In the genomic region with DNA sequence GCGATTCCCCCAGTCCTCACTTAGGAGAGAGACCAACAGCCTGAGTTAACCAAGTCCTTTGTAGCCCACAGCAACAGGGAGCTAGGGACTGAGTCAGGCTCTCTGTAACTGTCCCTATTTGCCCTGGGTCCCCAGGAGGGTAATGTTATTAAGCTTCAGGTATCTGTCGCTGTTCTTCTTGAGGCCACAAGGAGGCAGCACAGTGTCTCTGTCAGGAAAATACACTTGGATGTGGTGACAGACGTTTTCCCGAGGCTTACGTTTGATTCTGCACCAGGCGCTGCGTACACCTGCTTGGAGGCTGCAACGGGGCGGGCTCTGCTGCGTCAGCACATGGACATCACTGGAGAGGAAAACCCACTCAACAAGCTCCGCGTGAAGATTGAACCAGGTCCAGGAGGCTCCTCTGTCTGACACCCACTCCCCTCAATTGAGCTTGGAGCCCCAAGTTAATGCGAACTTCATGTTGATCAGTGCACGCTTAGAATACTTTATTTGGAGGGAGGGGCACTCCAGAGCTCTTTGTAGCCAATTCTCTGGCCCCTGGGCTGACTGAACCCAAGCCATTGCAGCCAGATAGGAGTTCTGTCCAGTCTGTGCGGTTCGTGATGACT, we compare ENCODE assay signal across 2 cellular contexts.
A peak's percentile ranks its signal among the peaks of the same experiment; 100 is the strongest.
TF ChIP-seq lines count a peak whose summit lies in the region.

No MANE protein-coding gene starts in this region.

TF ChIP-seq in Ishikawa, 13 proteins besides CTCF, POLR2A, EP300 and RAD21:
- no peak for TF ChIP-seq CEBPB (IDR thresholded peaks at IDR 0.05)
- TF ChIP-seq TEAD4 (IDR thresholded peaks at IDR 0.05), result no peak
- TF ChIP-seq EGR1 (IDR thresholded peaks at IDR 0.05), result no peak
- TF ChIP-seq CREB1 (IDR thresholded peaks at IDR 0.05; ENCODE audit: low read depth), result no peak
- no peak for TF ChIP-seq ZBTB7A (IDR thresholded peaks at IDR 0.05; ENCODE audit: low read depth)
- no peak for TF ChIP-seq TAF1 (IDR thresholded peaks at IDR 0.05; ENCODE audit: low read depth)
- no peak for TF ChIP-seq YY1 (IDR thresholded peaks at IDR 0.05; ENCODE audit: low read depth)
- TF ChIP-seq, protein P1, sequence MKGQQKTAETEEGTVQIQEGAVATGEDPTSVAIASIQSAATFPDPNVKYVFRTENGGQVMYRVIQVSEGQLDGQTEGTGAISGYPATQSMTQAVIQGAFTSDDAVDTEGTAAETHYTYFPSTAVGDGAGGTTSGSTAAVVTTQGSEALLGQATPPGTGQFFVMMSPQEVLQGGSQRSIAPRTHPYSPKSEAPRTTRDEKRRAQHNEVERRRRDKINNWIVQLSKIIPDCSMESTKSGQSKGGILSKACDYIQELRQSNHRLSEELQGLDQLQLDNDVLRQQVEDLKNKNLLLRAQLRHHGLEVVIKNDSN (IDR thresholded peaks at IDR 0.05), result no peak
- no peak for TF ChIP-seq FOXM1 (IDR thresholded peaks at IDR 0.05; ENCODE audit: borderline replicate concordance, low read depth)
- no peak for TF ChIP-seq NFIC (IDR thresholded peaks at IDR 0.05)
- TF ChIP-seq, protein P2, sequence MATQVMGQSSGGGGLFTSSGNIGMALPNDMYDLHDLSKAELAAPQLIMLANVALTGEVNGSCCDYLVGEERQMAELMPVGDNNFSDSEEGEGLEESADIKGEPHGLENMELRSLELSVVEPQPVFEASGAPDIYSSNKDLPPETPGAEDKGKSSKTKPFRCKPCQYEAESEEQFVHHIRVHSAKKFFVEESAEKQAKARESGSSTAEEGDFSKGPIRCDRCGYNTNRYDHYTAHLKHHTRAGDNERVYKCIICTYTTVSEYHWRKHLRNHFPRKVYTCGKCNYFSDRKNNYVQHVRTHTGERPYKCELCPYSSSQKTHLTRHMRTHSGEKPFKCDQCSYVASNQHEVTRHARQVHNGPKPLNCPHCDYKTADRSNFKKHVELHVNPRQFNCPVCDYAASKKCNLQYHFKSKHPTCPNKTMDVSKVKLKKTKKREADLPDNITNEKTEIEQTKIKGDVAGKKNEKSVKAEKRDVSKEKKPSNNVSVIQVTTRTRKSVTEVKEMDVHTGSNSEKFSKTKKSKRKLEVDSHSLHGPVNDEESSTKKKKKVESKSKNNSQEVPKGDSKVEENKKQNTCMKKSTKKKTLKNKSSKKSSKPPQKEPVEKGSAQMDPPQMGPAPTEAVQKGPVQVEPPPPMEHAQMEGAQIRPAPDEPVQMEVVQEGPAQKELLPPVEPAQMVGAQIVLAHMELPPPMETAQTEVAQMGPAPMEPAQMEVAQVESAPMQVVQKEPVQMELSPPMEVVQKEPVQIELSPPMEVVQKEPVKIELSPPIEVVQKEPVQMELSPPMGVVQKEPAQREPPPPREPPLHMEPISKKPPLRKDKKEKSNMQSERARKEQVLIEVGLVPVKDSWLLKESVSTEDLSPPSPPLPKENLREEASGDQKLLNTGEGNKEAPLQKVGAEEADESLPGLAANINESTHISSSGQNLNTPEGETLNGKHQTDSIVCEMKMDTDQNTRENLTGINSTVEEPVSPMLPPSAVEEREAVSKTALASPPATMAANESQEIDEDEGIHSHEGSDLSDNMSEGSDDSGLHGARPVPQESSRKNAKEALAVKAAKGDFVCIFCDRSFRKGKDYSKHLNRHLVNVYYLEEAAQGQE (IDR thresholded peaks at IDR 0.05; ENCODE audit: low read depth), result no peak
- no peak for TF ChIP-seq TCF12 (IDR thresholded peaks at IDR 0.05; ENCODE audit: low read depth)

TF ChIP-seq in K562, 482 proteins besides CTCF, POLR2A, EP300 and RAD21 (continues in another document):
- TF ChIP-seq HDGF (IDR thresholded peaks at IDR 0.05) (no peak), KDM5B (IDR thresholded peaks at IDR 0.05; ENCODE audit: insufficient replicate concordance, low read depth, low read length) (no peak), NR3C1 (CRISPR knock-in tag; IDR thresholded peaks at IDR 0.05) (no peak), BCOR (IDR thresholded peaks at IDR 0.05) (no peak), ARID2 (IDR thresholded peaks at IDR 0.05) (peak; percentile 23; the same call in 1 of the 2 replicates), SMARCC2 (IDR thresholded peaks at IDR 0.05; ENCODE audit: low read depth) (no peak), RAD51 (IDR thresholded peaks at IDR 0.05; ENCODE audit: borderline replicate concordance, low read depth) (no peak), GATAD2A (IDR thresholded peaks at IDR 0.05) (no peak), CBX8 (IDR thresholded peaks at IDR 0.05; ENCODE audit: borderline replicate concordance, extremely low read depth, low read depth, low read length, poor library complexity, severe bottlenecking) (no peak), JUND (IDR thresholded peaks at IDR 0.05; ENCODE audit: borderline replicate concordance, low read depth, low read length) (peak; percentile 39; the same call in 1 of the 2 replicates), JUND (tag; IDR thresholded peaks at IDR 0.05; ENCODE audit: borderline replicate concordance, low read depth, low read length) (no peak; the same call in 2 of the 3 replicates), BCL6 (CRISPR knock-in tag; IDR thresholded peaks at IDR 0.05) (no peak), SMAD3 (CRISPR knock-in tag; conservative IDR thresholded peaks at IDR 0.05) (no peak), MAFG (tag; conservative IDR thresholded peaks at IDR 0.05) (no peak), MYNN (IDR thresholded peaks at IDR 0.05) (peak; percentile 66; the same call in 1 of the 2 replicates), MYNN (CRISPR knock-in tag; IDR thresholded peaks at IDR 0.05) (no peak), BMI1 (IDR thresholded peaks at IDR 0.05; ENCODE audit: low read length) (no peak)
- TF ChIP-seq, protein P3, sequence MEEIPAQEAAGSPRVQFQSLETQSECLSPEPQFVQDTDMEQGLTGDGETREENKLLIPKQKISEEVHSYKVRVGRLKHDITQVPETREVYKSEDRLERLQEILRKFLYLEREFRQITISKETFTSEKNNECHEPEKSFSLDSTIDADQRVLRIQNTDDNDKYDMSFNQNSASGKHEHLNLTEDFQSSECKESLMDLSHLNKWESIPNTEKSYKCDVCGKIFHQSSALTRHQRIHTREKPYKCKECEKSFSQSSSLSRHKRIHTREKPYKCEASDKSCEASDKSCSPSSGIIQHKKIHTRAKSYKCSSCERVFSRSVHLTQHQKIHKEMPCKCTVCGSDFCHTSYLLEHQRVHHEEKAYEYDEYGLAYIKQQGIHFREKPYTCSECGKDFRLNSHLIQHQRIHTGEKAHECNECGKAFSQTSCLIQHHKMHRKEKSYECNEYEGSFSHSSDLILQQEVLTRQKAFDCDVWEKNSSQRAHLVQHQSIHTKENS (CRISPR knock-in tag; IDR thresholded peaks at IDR 0.05), result no peak
- TF ChIP-seq, protein P4, sequence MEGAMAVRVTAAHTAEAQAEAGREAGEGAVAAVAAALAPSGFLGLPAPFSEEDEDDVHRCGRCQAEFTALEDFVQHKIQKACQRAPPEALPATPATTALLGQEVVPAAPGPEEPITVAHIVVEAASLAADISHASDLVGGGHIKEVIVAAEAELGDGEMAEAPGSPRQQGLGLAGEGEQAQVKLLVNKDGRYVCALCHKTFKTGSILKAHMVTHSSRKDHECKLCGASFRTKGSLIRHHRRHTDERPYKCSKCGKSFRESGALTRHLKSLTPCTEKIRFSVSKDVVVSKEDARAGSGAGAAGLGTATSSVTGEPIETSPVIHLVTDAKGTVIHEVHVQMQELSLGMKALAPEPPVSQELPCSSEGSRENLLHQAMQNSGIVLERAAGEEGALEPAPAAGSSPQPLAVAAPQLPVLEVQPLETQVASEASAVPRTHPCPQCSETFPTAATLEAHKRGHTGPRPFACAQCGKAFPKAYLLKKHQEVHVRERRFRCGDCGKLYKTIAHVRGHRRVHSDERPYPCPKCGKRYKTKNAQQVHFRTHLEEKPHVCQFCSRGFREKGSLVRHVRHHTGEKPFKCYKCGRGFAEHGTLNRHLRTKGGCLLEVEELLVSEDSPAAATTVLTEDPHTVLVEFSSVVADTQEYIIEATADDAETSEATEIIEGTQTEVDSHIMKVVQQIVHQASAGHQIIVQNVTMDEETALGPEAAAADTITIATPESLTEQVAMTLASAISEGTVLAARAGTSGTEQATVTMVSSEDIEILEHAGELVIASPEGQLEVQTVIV (CRISPR knock-in tag; IDR thresholded peaks at IDR 0.05; ENCODE audit: borderline replicate concordance), result no peak
- TF ChIP-seq, protein P5, sequence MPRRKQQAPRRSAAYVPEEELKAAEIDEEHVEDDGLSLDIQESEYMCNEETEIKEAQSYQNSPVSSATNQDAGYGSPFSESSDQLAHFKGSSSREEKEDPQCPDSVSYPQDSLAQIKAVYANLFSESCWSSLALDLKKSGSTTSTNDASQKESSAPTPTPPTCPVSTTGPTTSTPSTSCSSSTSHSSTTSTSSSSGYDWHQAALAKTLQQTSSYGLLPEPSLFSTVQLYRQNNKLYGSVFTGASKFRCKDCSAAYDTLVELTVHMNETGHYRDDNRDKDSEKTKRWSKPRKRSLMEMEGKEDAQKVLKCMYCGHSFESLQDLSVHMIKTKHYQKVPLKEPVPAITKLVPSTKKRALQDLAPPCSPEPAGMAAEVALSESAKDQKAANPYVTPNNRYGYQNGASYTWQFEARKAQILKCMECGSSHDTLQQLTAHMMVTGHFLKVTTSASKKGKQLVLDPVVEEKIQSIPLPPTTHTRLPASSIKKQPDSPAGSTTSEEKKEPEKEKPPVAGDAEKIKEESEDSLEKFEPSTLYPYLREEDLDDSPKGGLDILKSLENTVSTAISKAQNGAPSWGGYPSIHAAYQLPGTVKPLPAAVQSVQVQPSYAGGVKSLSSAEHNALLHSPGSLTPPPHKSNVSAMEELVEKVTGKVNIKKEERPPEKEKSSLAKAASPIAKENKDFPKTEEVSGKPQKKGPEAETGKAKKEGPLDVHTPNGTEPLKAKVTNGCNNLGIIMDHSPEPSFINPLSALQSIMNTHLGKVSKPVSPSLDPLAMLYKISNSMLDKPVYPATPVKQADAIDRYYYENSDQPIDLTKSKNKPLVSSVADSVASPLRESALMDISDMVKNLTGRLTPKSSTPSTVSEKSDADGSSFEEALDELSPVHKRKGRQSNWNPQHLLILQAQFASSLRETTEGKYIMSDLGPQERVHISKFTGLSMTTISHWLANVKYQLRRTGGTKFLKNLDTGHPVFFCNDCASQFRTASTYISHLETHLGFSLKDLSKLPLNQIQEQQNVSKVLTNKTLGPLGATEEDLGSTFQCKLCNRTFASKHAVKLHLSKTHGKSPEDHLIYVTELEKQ (CRISPR knock-in tag; IDR thresholded peaks at IDR 0.05), result no peak
- TF ChIP-seq, protein P6, sequence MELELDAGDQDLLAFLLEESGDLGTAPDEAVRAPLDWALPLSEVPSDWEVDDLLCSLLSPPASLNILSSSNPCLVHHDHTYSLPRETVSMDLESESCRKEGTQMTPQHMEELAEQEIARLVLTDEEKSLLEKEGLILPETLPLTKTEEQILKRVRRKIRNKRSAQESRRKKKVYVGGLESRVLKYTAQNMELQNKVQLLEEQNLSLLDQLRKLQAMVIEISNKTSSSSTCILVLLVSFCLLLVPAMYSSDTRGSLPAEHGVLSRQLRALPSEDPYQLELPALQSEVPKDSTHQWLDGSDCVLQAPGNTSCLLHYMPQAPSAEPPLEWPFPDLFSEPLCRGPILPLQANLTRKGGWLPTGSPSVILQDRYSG (tag; conservative IDR thresholded peaks at IDR 0.05; ENCODE audit: low read depth), result no peak
- TF ChIP-seq, protein P7, sequence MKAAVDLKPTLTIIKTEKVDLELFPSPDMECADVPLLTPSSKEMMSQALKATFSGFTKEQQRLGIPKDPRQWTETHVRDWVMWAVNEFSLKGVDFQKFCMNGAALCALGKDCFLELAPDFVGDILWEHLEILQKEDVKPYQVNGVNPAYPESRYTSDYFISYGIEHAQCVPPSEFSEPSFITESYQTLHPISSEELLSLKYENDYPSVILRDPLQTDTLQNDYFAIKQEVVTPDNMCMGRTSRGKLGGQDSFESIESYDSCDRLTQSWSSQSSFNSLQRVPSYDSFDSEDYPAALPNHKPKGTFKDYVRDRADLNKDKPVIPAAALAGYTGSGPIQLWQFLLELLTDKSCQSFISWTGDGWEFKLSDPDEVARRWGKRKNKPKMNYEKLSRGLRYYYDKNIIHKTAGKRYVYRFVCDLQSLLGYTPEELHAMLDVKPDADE (conservative IDR thresholded peaks at IDR 0.05; ENCODE audit: control insufficient read depth, low read depth, low read length), result no peak
- TF ChIP-seq, protein P8, sequence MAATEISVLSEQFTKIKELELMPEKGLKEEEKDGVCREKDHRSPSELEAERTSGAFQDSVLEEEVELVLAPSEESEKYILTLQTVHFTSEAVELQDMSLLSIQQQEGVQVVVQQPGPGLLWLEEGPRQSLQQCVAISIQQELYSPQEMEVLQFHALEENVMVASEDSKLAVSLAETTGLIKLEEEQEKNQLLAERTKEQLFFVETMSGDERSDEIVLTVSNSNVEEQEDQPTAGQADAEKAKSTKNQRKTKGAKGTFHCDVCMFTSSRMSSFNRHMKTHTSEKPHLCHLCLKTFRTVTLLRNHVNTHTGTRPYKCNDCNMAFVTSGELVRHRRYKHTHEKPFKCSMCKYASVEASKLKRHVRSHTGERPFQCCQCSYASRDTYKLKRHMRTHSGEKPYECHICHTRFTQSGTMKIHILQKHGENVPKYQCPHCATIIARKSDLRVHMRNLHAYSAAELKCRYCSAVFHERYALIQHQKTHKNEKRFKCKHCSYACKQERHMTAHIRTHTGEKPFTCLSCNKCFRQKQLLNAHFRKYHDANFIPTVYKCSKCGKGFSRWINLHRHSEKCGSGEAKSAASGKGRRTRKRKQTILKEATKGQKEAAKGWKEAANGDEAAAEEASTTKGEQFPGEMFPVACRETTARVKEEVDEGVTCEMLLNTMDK (IDR thresholded peaks at IDR 0.05; ENCODE audit: borderline replicate concordance, insufficient read depth, low read depth, low read length, poor library complexity, severe bottlenecking), result peak; percentile 75
- TF ChIP-seq, protein P2 (CRISPR knock-in tag; IDR thresholded peaks at IDR 0.05; ENCODE audit: low read depth), result no peak
